16 cellular contexts compared by ENCODE assay signal in genomic region chr2:168587302-168587701, GRCh38.
"Had no signal": no experiment of that assay in that cellular context is flagged by ENCODE, and none has a peak within 500 bp of the region (broad histone marks: within the 10 kb centered on the region; RNA-seq: fewer than 3 reads in every experiment).

No MANE protein-coding gene starts in this region.

- H3K4me3 ChIP-seq: skin epidermis had no signal

- H3K27ac ChIP-seq: brain microvascular endothelial cell, skin epidermis had no signal

- H3K27me3 ChIP-seq: brain microvascular endothelial cell had no signal

- H3K36me3 ChIP-seq: brain microvascular endothelial cell had no signal

- ATAC-seq: activated CD8-positive, alpha-beta T cell treated with anti-CD3 and anti-CD28 coated beads for 36 hours; esophagus mucosa; left colon; stimulated activated naive CD8-positive, alpha-beta T cell treated with anti-CD3 and anti-CD28 coated beads, Interleukin-15, amount 100 ng/mL, for 72 hours had no signal

- DNase-seq: activated CD4-positive, alpha-beta T cell treated with anti-CD3 and anti-CD28 coated beads, Interleukin-2, amount 10 ng/mL, durations not matched to agents 24 days and 14 days; activated CD4-positive, CD25-positive, alpha-beta regulatory T cell; activated CD8-positive, alpha-beta T cell treated with anti-CD3 and anti-CD28 coated beads for 36 hours; activated naive CD4-positive, alpha-beta T cell treated with Interleukin-2 at 50 U/mL for 16 hours; activated naive CD8-positive, alpha-beta T cell treated with anti-CD3 and anti-CD28 coated beads, Interleukin-2, amount 10 ng/mL, durations not matched to agents 7 days and 5 days; activated T-cell treated with anti-CD3 and anti-CD28 coated beads, Interleukin-2, amount 50 U/mL, for 1 hour; brain microvascular endothelial cell; effector CD8-positive, alpha-beta T cell; glutamatergic neuron; left colon; nephron progenitor cell; occipital lobe; stimulated activated naive CD8-positive, alpha-beta T cell treated with anti-CD3 and anti-CD28 coated beads, Interleukin-15, amount 100 ng/mL, for 72 hours; T1000 had no signal
